27 cellular contexts compared by ENCODE assay signal in the genomic region with DNA sequence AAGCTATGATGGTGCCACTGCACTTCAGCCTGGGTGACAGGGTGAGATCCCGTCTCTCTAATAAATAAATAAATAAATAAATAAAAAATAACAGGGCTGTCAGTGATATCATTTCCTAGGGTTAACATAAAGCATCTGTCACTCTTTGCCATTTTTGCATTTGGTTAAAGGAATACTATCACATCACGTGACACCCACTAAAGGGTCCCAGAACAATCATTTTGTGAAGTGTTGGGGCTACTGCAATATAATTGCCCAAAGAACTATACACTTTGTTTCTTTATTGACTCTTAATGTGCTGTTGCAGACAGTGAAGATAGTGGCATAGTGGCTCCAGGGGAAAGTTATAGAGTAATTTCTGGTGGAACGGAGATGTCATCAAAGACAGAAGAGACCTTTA.
"Had no signal": no experiment of that assay in that cellular context is flagged by ENCODE, and none has a peak within 500 bp of the region (broad histone marks: within the 10 kb centered on the region; RNA-seq: fewer than 3 reads in every experiment).

No MANE protein-coding gene starts in this region.

- H3K27me3 ChIP-seq: neutrophil, pancreas, spleen, stomach, thyroid gland, tibial nerve, upper lobe of left lung, vagina had no signal

- H3K36me3 ChIP-seq: neutrophil, pancreas, spleen, stomach, thoracic aorta, thyroid gland, tibial nerve, upper lobe of left lung, vagina had no signal

- DNase-seq: naive thymus-derived CD8-positive, alpha-beta T cell; nephron progenitor cell; nucleus accumbens; pancreas; psoas muscle; spleen; stimulated activated CD4-positive, alpha-beta T cell treated with anti-CD3 and anti-CD28 coated beads, Interleukin-12 subunit alpha, Interleukin-12 subunit beta, amount 100 ng/mL, for 4 hours; stimulated activated CD4-positive, alpha-beta T cell treated with anti-CD3 and anti-CD28 coated beads, Interleukin-1b, Interleukin-23, amount 100 ng/mL, for 48 hours; stimulated activated CD4-positive, alpha-beta T cell treated with anti-CD3 and anti-CD28 coated beads, Interleukin-4, amount 100 ng/mL, for 1 hour; stimulated activated CD4-positive, alpha-beta T cell treated with anti-CD3 and anti-CD28 coated beads, Interleukin-4, amount 100 ng/mL, for 4 hours; stimulated activated naive B cell treated with anti-CD40 and anti-IgM and Interleukin-4, amounts not matched to agents 10 μg/mL and 1 μg/mL and 100 μg/mL, for 72 hours; stimulated activated naive CD4-positive, alpha-beta T cell treated with Interleukin-2 at 50 U/mL for 16 hours; stomach; thyroid gland; trophoblast cell; upper lobe of left lung had no signal

- ATAC-seq: naive thymus-derived CD8-positive, alpha-beta T cell; natural killer cell treated with Interleukin-12 subunit alpha and Interleukin-12 subunit beta and Interleukin-15 and Interleukin-18, amount 100 ng/mL, for 72 hours; pancreas; psoas muscle; right cardiac atrium; sciatic nerve; stimulated activated effector memory CD8-positive, alpha-beta T cell treated with anti-CD3 and anti-CD28 coated beads, Interleukin-12 subunit alpha, Interleukin-12 subunit beta, amount 100 ng/mL, for 72 hours; stimulated activated naive B cell treated with anti-CD40 and anti-IgM and Interleukin-4, amounts not matched to agents 10 μg/mL and 1 μg/mL and 100 μg/mL, for 72 hours had no signal

- H3K4me3 ChIP-seq: pancreas, psoas muscle, skin epidermis, smooth muscle cell, spleen, stomach, thoracic aorta, thyroid gland, tibial nerve, upper lobe of left lung, vagina had no signal

- H3K4me1 ChIP-seq: pancreas, psoas muscle, spleen, stomach, thyroid gland, tibial nerve, upper lobe of left lung, vagina had no signal

- FAIRE-seq: pancreas, urothelium cell line had no signal

- H3K4me2 ChIP-seq: smooth muscle cell had no signal

- H3K9me3 ChIP-seq: neutrophil, pancreas, psoas muscle, spleen, stomach, thoracic aorta, thyroid gland, tibial nerve, upper lobe of left lung, vagina had no signal

- H3K27ac ChIP-seq: neutrophil, pancreas, psoas muscle, skin epidermis, spleen, stomach, thoracic aorta, thyroid gland, tibial nerve, upper lobe of left lung, vagina had no signal
